In genomic region chr5:80141681-80142080, GRCh38 we compare ENCODE assay signal across 10 cellular contexts.
DNase-seq lines count a peak whose midpoint lies in the region; ATAC-seq and TF ChIP-seq lines count a peak whose summit lies in the region.
"Had no signal": no experiment of that assay in that cellular context is flagged by ENCODE, and none has a peak within 500 bp of the region (broad histone marks: within the 10 kb centered on the region; RNA-seq: fewer than 3 reads in every experiment).

No MANE protein-coding gene starts in this region.

- intact Hi-C loops in OCI-LY7 (cut with micrococcal nuclease; ENCODE audit: unreplicated experiment) (loop anchor here (2.0 to 5.0 kb wide), 2 partner anchors 49 to 111 kb away; no protein-coding TSS in a partner anchor), ovary (cut with DNase I) (loop anchor here in 3 of 4 donors (5.0 to 10.0 kb wide), 2 partner anchors 113 to 116 kb away; partner anchors contain the start of gene SERINC5 (in 3 of the 3))

- H3K36me3 ChIP-seq in BLaER1 treated with 17β-estradiol and CSF1 and Interleukin-3, amounts not matched to agents 10 nM and 100 nM: peaks cover 0 to 64% (median 43%) of the 10 kb centered on the region in 11 experiments; a peak in 19 of 22 replicates
- H3K36me3 ChIP-seq in OCI-LY7 (ENCODE audit: insufficient read depth, low read length) (peaks cover 76% of the 10 kb centered on the region), ovary (no peaks in the 10 kb centered on the region)

- no peaks in the 10 kb centered on the region for H3K79me2 ChIP-seq in OCI-LY7 (ENCODE audit: insufficient read depth, low read depth, low read length)

- H3K9me3 ChIP-seq in BLaER1 treated with 17β-estradiol and CSF1 and Interleukin-3, amounts not matched to agents 10 nM and 100 nM (replicated peaks in 1 of 11): no peaks in the 10 kb centered on the region
- no peaks in the 10 kb centered on the region for H3K9me3 ChIP-seq in OCI-LY7 (ENCODE audit: low read length)
- H3K9me3 ChIP-seq in ovary: no peaks in the 10 kb centered on the region

- no peaks in the 10 kb centered on the region for H3K9me2 ChIP-seq in OCI-LY7 (ENCODE audit: insufficient read depth, low read length)

- DNase-seq in OCI-LY7 (ENCODE audit: low spot score): no peak
- DNase-seq in effector memory CD8-positive, alpha-beta T cell: no peak
- DNase-seq in ovary: no peak
- no peak for DNase-seq in SW480 (ENCODE audit: low spot score)
- DNase-seq in hippocampal formation (lab: John Stamatoyannopoulos, UW): no peak
- DNase-seq: erythroblast, NCI-H524 had no signal

- POLR2A ChIA-PET in OCI-LY7 (lab: Charles Lee): interaction anchor here (0.5 to 0.8 kb wide), 3 partner anchors 9 to 133 kb away, joined by 3 read pairs; no protein-coding TSS in a partner anchor

- WGBS in ovary, 3 donors: 1 to 10% (median 5%) methylated on average over 3 of the region's 3 CpGs

- H2AFZ ChIP-seq in OCI-LY7 (ENCODE audit: low read length): no peak overlapping the region

- H3K4me3 Mint-ChIP-seq in effector memory CD8-positive, alpha-beta T cell: no peak overlapping the region

- CTCF ChIA-PET in OCI-LY7 (lab: Charles Lee; ENCODE audit: unreplicated experiment): interaction anchor here (0.8 kb wide), 1 partner anchor 50 kb away, joined by 4 read pairs; no protein-coding TSS in a partner anchor

- BruUV-seq in OCI-LY7 (replicated peaks; lab: Mats Ljungman, UMichigan): no TSS peak

- no peak for TF ChIP-seq CTCF in OCI-LY7 (conservative IDR thresholded peaks at IDR 0.05; ENCODE audit: low read length)
- TF ChIP-seq CTCF in ovary (IDR thresholded peaks at IDR 0.05): no peak

- no peaks in the 10 kb centered on the region for H3K27me3 Mint-ChIP-seq in effector memory CD8-positive, alpha-beta T cell

- peaks cover 22 to 26% of the 10 kb centered on the region in 2 donors for H3K4me1 Mint-ChIP-seq in effector memory CD8-positive, alpha-beta T cell (ENCODE audit: low read depth in 2 of 2)

- peak overlapping the region; percentile 79 to 95 (median 90) for H3K4me2 ChIP-seq in BLaER1 treated with 17β-estradiol and CSF1 and Interleukin-3, amounts not matched to agents 10 nM and 100 nM
- no peak overlapping the region for H3K4me2 ChIP-seq in OCI-LY7 (ENCODE audit: low read length)

- peaks cover 33% of the 10 kb centered on the region for H3K36me3 Mint-ChIP-seq in effector memory CD8-positive, alpha-beta T cell (ENCODE audit: insufficient read depth)

- no peaks in the 10 kb centered on the region for H3K27me3 ChIP-seq in BLaER1 treated with 17β-estradiol and CSF1 and Interleukin-3, amounts not matched to agents 10 nM and 100 nM
- H3K27me3 ChIP-seq in ovary: no peaks in the 10 kb centered on the region

- peak overlapping the region; percentile 80 to 99 (median 95) for H3K27ac ChIP-seq in BLaER1 treated with 17β-estradiol and CSF1 and Interleukin-3, amounts not matched to agents 10 nM and 100 nM
- peak overlapping the region; percentile 75 for H3K27ac ChIP-seq in OCI-LY7 (ENCODE audit: low read depth, low read length, poor library complexity, severe bottlenecking)
- H3K27ac ChIP-seq in ovary: peak overlapping the region; percentile 43 to 88

- TF ChIP-seq EP300 in ovary (IDR thresholded peaks at IDR 0.05): no peak

- H3K27ac Mint-ChIP-seq in effector memory CD8-positive, alpha-beta T cell: peak overlapping the region; percentile 25 to 65

- peaks cover 97 to 100% (median 100%) of the 10 kb centered on the region in 10 experiments for H3K4me1 ChIP-seq in BLaER1 treated with 17β-estradiol and CSF1 and Interleukin-3, amounts not matched to agents 10 nM and 100 nM
- peaks cover 37% of the 10 kb centered on the region for H3K4me1 ChIP-seq in OCI-LY7 (ENCODE audit: insufficient read depth, low read length, poor library complexity, severe bottlenecking)
- H3K4me1 ChIP-seq in ovary (ENCODE audit: insufficient read depth): peaks cover 18% of the 10 kb centered on the region

- peak overlapping the region; percentile 77 to 86 (median 83) for H3K9ac ChIP-seq in BLaER1 treated with 17β-estradiol and CSF1 and Interleukin-3, amounts not matched to agents 10 nM and 100 nM

- no peaks in the 10 kb centered on the region for H3K9me3 Mint-ChIP-seq in effector memory CD8-positive, alpha-beta T cell

- H4K20me1 ChIP-seq in BLaER1 treated with 17β-estradiol and CSF1 and Interleukin-3, amounts not matched to agents 10 nM and 100 nM: no peaks in the 10 kb centered on the region
- no peaks in the 10 kb centered on the region for H4K20me1 ChIP-seq in OCI-LY7 (ENCODE audit: insufficient read depth, low read length)

- no peak for ATAC-seq in effector memory CD8-positive, alpha-beta T cell (replicated peaks)
- ATAC-seq in GM18867 (IDR thresholded peaks at IDR 0.05; ENCODE audit: unreplicated experiment): no peak
- ATAC-seq in GM21526 (IDR thresholded peaks at IDR 0.05; ENCODE audit: low FRiP score, unreplicated experiment): no peak

- H3K4me3 ChIP-seq in BLaER1 treated with 17β-estradiol and CSF1 and Interleukin-3, amounts not matched to agents 10 nM and 100 nM: peak overlapping the region in 5 of 10 experiments; percentile 5 to 35 (median 23); a peak in 7 of 20 replicates
- H3K4me3 ChIP-seq in OCI-LY7 (ENCODE audit: low read depth, low read length, poor library complexity, severe bottlenecking) (no peak overlapping the region), ovary (no peak overlapping the region)

- no peak for TF ChIP-seq POLR2A in ovary (IDR thresholded peaks at IDR 0.05)
